ENCODE assay signal across 1 cellular context in genomic region chr4:18611008-18611407, GRCh38.
TF ChIP-seq lines count a peak whose summit lies in the region.

No MANE protein-coding gene starts in this region.

TF ChIP-seq in WTC11, 78 proteins besides CTCF, POLR2A, EP300 and RAD21 (continued from another document):
- no peak for TF ChIP-seq ZNF532 (CRISPR knock-in tag; IDR thresholded peaks at IDR 0.05; ENCODE audit: borderline replicate concordance)
- TF ChIP-seq SMAD3 (CRISPR knock-in tag; IDR thresholded peaks at IDR 0.05; ENCODE audit: borderline replicate concordance) = no peak
- no peak for TF ChIP-seq FOXJ3 (CRISPR knock-in tag; IDR thresholded peaks at IDR 0.05; ENCODE audit: borderline replicate concordance)
- TF ChIP-seq ZNF671 (CRISPR knock-in tag; IDR thresholded peaks at IDR 0.05) = no peak
- TF ChIP-seq GTF2I (CRISPR knock-in tag; conservative IDR thresholded peaks at IDR 0.05) = no peak
- TF ChIP-seq IRF1 (CRISPR knock-in tag; IDR thresholded peaks at IDR 0.05) = no peak
- no peak for TF ChIP-seq ZNF396 (CRISPR knock-in tag; IDR thresholded peaks at IDR 0.05; ENCODE audit: borderline replicate concordance)
- TF ChIP-seq JUN (CRISPR knock-in tag; IDR thresholded peaks at IDR 0.05) = no peak
- TF ChIP-seq SMAD4 (CRISPR knock-in tag; IDR thresholded peaks at IDR 0.05) = no peak
- TF ChIP-seq, protein P1, sequence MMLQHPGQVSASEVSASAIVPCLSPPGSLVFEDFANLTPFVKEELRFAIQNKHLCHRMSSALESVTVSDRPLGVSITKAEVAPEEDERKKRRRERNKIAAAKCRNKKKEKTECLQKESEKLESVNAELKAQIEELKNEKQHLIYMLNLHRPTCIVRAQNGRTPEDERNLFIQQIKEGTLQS (CRISPR knock-in tag; conservative IDR thresholded peaks at IDR 0.05) = no peak
- TF ChIP-seq, protein P2, sequence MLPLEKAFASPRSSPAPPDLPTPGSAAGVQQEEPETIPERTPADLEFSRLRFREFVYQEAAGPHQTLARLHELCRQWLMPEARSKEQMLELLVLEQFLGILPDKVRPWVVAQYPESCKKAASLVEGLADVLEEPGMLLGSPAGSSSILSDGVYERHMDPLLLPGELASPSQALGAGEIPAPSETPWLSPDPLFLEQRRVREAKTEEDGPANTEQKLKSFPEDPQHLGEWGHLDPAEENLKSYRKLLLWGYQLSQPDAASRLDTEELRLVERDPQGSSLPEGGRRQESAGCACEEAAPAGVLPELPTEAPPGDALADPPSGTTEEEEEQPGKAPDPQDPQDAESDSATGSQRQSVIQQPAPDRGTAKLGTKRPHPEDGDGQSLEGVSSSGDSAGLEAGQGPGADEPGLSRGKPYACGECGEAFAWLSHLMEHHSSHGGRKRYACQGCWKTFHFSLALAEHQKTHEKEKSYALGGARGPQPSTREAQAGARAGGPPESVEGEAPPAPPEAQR (CRISPR knock-in tag; IDR thresholded peaks at IDR 0.05) = no peak
- TF ChIP-seq, protein P3, sequence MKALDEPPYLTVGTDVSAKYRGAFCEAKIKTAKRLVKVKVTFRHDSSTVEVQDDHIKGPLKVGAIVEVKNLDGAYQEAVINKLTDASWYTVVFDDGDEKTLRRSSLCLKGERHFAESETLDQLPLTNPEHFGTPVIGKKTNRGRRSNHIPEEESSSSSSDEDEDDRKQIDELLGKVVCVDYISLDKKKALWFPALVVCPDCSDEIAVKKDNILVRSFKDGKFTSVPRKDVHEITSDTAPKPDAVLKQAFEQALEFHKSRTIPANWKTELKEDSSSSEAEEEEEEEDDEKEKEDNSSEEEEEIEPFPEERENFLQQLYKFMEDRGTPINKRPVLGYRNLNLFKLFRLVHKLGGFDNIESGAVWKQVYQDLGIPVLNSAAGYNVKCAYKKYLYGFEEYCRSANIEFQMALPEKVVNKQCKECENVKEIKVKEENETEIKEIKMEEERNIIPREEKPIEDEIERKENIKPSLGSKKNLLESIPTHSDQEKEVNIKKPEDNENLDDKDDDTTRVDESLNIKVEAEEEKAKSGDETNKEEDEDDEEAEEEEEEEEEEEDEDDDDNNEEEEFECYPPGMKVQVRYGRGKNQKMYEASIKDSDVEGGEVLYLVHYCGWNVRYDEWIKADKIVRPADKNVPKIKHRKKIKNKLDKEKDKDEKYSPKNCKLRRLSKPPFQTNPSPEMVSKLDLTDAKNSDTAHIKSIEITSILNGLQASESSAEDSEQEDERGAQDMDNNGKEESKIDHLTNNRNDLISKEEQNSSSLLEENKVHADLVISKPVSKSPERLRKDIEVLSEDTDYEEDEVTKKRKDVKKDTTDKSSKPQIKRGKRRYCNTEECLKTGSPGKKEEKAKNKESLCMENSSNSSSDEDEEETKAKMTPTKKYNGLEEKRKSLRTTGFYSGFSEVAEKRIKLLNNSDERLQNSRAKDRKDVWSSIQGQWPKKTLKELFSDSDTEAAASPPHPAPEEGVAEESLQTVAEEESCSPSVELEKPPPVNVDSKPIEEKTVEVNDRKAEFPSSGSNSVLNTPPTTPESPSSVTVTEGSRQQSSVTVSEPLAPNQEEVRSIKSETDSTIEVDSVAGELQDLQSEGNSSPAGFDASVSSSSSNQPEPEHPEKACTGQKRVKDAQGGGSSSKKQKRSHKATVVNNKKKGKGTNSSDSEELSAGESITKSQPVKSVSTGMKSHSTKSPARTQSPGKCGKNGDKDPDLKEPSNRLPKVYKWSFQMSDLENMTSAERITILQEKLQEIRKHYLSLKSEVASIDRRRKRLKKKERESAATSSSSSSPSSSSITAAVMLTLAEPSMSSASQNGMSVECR (CRISPR knock-in tag; IDR thresholded peaks at IDR 0.05; ENCODE audit: borderline replicate concordance) = no peak
- TF ChIP-seq ZNF423 (CRISPR knock-in tag; IDR thresholded peaks at IDR 0.05) = no peak
- TF ChIP-seq RORB (CRISPR knock-in tag; IDR thresholded peaks at IDR 0.05) = no peak
- no peak for TF ChIP-seq NFATC4 (CRISPR knock-in tag; IDR thresholded peaks at IDR 0.05)
